In genomic region chr10:11330383-11331020, GRCh38 we compare ENCODE assay signal across 8 cellular contexts.
DNase-seq lines count a peak whose midpoint lies in the region; ATAC-seq, FAIRE-seq and TF ChIP-seq lines count a peak whose summit lies in the region.

No MANE protein-coding gene starts in this region.

- ATAC-seq in gastroesophageal sphincter: no peak
- ATAC-seq in HG03571 (IDR thresholded peaks at IDR 0.05; ENCODE audit: unreplicated experiment): no peak

- WGBS in gastroesophageal sphincter (ENCODE audit: low coverage in 1 of 2), 2 donors: 26 to 32% methylated on average over 7 to 8 of the region's 8 CpGs
- WGBS in testis, 2 donors: 44 to 47% methylated on average over 8 of the region's 8 CpGs

- POLR2A ChIA-PET in MCF 10A (lab: Yijun Ruan, JAX): no interaction called here

- CTCF ChIA-PET in MCF 10A (lab: Yijun Ruan, JAX): no interaction called here

- no peaks in the 10 kb centered on the region for H3K79me2 ChIP-seq in astrocyte (ENCODE audit: insufficient read depth, low read length)

- FAIRE-seq in astrocyte (lab: Jason Lieb, UNC): no peak

- H3K9me3 ChIP-seq in breast epithelium (no peaks in the 10 kb centered on the region), astrocyte (ENCODE audit: insufficient read depth, low read depth, low read length) (no peaks in the 10 kb centered on the region), gastroesophageal sphincter (no peaks in the 10 kb centered on the region), testis (no peaks in the 10 kb centered on the region)

- H3K4me1 ChIP-seq in breast epithelium: no peaks in the 10 kb centered on the region
- H3K4me1 ChIP-seq in astrocyte (ENCODE audit: insufficient read depth, low read length): peaks cover 15% of the 10 kb centered on the region
- H3K4me1 ChIP-seq in gastroesophageal sphincter: peaks cover 7 to 61% (median 11%) of the 10 kb centered on the region in 3 donors
- peaks cover 36% of the 10 kb centered on the region for H3K4me1 ChIP-seq in testis

- H3K27ac Mint-ChIP-seq in MCF 10A (ENCODE audit: low read depth, unreplicated experiment) (no peak overlapping the region), astrocyte (ENCODE audit: unreplicated experiment) (no peak overlapping the region), type B pancreatic cell (no peak overlapping the region)

- intact Hi-C loops in MCF 10A (cut with micrococcal nuclease): no loop called here
- intact Hi-C loops in breast epithelium (cut with DNase I; ENCODE audit: low total_unique reads): no loop called here
- intact Hi-C loops in testis (cut with DNase I; ENCODE audit: low total_unique reads): no loop called here

- TF ChIP-seq CTCF in MCF 10A (IDR thresholded peaks at IDR 0.05; ENCODE audit: unreplicated experiment): no peak
- TF ChIP-seq CTCF in breast epithelium (IDR thresholded peaks at IDR 0.05): no peak
- TF ChIP-seq CTCF in astrocyte (IDR thresholded peaks at IDR 0.05; ENCODE audit: insufficient read depth, low read depth, low read length): no peak
- TF ChIP-seq CTCF in gastroesophageal sphincter (IDR thresholded peaks at IDR 0.05): no peak
- TF ChIP-seq CTCF in testis (IDR thresholded peaks at IDR 0.05): no peak
- no peak for TF ChIP-seq CTCF in type B pancreatic cell (conservative IDR thresholded peaks at IDR 0.05)

- H3K9ac ChIP-seq in astrocyte (ENCODE audit: low read length): no peak overlapping the region

- H3K4me1 Mint-ChIP-seq in MCF 10A (ENCODE audit: insufficient read depth, unreplicated experiment) (peaks cover 16% of the 10 kb centered on the region), astrocyte (ENCODE audit: low read depth, unreplicated experiment) (peaks cover 38% of the 10 kb centered on the region), type B pancreatic cell (ENCODE audit: unreplicated experiment) (peaks cover 18% of the 10 kb centered on the region)

- TF ChIP-seq EP300 in gastroesophageal sphincter (IDR thresholded peaks at IDR 0.05): no peak

- H3K9me3 Mint-ChIP-seq in MCF 10A (ENCODE audit: unreplicated experiment): no peaks in the 10 kb centered on the region
- H3K9me3 Mint-ChIP-seq in astrocyte (ENCODE audit: unreplicated experiment): no peaks in the 10 kb centered on the region
- no peaks in the 10 kb centered on the region for H3K9me3 Mint-ChIP-seq in type B pancreatic cell

- H3K27me3 Mint-ChIP-seq in MCF 10A (ENCODE audit: insufficient read depth, unreplicated experiment) (peaks cover 9% of the 10 kb centered on the region), astrocyte (ENCODE audit: low read depth, unreplicated experiment) (no peaks in the 10 kb centered on the region), type B pancreatic cell (no peaks in the 10 kb centered on the region)

- H3K36me3 ChIP-seq in breast epithelium (no peaks in the 10 kb centered on the region), astrocyte (ENCODE audit: insufficient read depth, low read length) (no peaks in the 10 kb centered on the region), gastroesophageal sphincter (peaks cover 0 to 67% of the 10 kb centered on the region in 2 donors), testis (ENCODE audit: low read depth, missing control alignments) (no peaks in the 10 kb centered on the region)

- no TSS peak for BruUV-seq in MCF 10A (replicated peaks; lab: Mats Ljungman, UMichigan)

- no peaks in the 10 kb centered on the region for H4K20me1 ChIP-seq in astrocyte (ENCODE audit: insufficient read depth, low read length)

- H3K4me3 ChIP-seq in breast epithelium: no peak overlapping the region
- no peak overlapping the region for H3K4me3 ChIP-seq in astrocyte (ENCODE audit: insufficient read depth, low read depth, low read length)
- no peak overlapping the region for H3K4me3 ChIP-seq in gastroesophageal sphincter
- H3K4me3 ChIP-seq in testis: no peak overlapping the region

- H3K27ac ChIP-seq in breast epithelium (peak overlapping the region in 1 of 2 donors; percentile 43), astrocyte (ENCODE audit: low read depth, low read length) (no peak overlapping the region), gastroesophageal sphincter (peak overlapping the region in 3 of 4 donors; percentile 21 to 36 (median 29)), testis (peak overlapping the region; percentile 1 to 70)

- no peaks in the 10 kb centered on the region for H3K36me3 Mint-ChIP-seq in MCF 10A (ENCODE audit: insufficient read depth, unreplicated experiment)
- peaks cover 3% of the 10 kb centered on the region for H3K36me3 Mint-ChIP-seq in astrocyte (ENCODE audit: low read depth, unreplicated experiment)
- H3K36me3 Mint-ChIP-seq in type B pancreatic cell: no peaks in the 10 kb centered on the region

- H3K4me3 Mint-ChIP-seq in MCF 10A (ENCODE audit: unreplicated experiment) (no peak overlapping the region), astrocyte (ENCODE audit: unreplicated experiment) (no peak overlapping the region), type B pancreatic cell (no peak overlapping the region)

- TF ChIP-seq POLR2A in breast epithelium (IDR thresholded peaks at IDR 0.05) (no peak), gastroesophageal sphincter (IDR thresholded peaks at IDR 0.05) (no peak), testis (IDR thresholded peaks at IDR 0.05) (no peak)

- H3K4me2 ChIP-seq in astrocyte (ENCODE audit: low read length): no peak overlapping the region

- DNase-seq in MCF 10A (ENCODE audit: unreplicated experiment): peak; percentile 14
- DNase-seq in breast epithelium (ENCODE audit: low spot score in 2 of 2): no peak
- peak; percentile 12 for DNase-seq in astrocyte (ENCODE audit: low read depth)
- no peak for DNase-seq in testis
- DNase-seq in type B pancreatic cell (ENCODE audit: extremely low spot score, unreplicated experiment): no peak
- no peak for DNase-seq in NOMO-1 treated with DMSO at 0.1 percent for 48 hours (lab: John Stamatoyannopoulos, UW; ENCODE audit: unreplicated experiment)

- no peak overlapping the region for H2AFZ ChIP-seq in astrocyte (ENCODE audit: low read depth, low read length)

- H3K27me3 ChIP-seq in breast epithelium (no peaks in the 10 kb centered on the region), astrocyte (ENCODE audit: insufficient read depth, low read length) (no peaks in the 10 kb centered on the region), gastroesophageal sphincter (no peaks in the 10 kb centered on the region), testis (no peaks in the 10 kb centered on the region)

Comparison
In these comparisons a context has a peak if more than half of its experiments do, and no peak if none do; other contexts are left out.
1. DNase-seq: peak in MCF 10A (single experiment) and astrocyte (single experiment); none in breast epithelium (0 of 2), testis (single experiment), type B pancreatic cell (single experiment) and NOMO-1 treated with DMSO at 0.1 percent for 48 hours (single experiment).